Comparison of ENCODE assay signal across 22 cellular contexts in the genomic region with DNA sequence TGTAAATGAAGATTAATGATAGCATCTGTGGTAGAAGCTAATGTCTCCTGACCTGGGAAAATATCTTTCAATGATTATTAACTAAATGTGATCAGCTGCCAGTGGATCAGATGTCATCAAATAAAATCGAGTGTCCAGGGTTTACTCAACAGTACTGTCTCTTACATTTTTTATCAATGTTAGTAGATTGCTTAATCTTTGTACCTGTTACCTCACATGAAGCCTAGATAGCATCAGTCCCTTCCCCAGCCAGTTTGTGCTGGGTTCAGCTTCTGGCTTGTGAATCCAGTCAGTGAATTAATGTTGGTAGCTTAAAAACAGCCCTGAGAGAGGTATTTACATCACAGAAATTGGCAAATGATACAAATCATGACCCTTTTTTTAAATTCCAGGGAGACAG.
DNase-seq lines count a peak whose midpoint lies in the region; ATAC-seq, FAIRE-seq and TF ChIP-seq lines count a peak whose summit lies in the region.
"Had no signal": no experiment of that assay in that cellular context is flagged by ENCODE, and none has a peak within 500 bp of the region (broad histone marks: within the 10 kb centered on the region; RNA-seq: fewer than 3 reads in every experiment).

No MANE protein-coding gene starts in this region.

- intact Hi-C loops in HepG2 (cut with micrococcal nuclease; ENCODE audit: unreplicated experiment) = no loop called here
- intact Hi-C loops in psoas muscle (cut with DNase I) = loop anchor here in 1 of 2 donors (2.0 to 5.0 kb wide), 2 partner anchors 17 to 40 kb away; no protein-coding TSS in a partner anchor

- H3K4me1 ChIP-seq in liver (ENCODE audit: control insufficient read depth in 4 of 4, insufficient read depth in 4 of 4, low read length in 3 of 4) (peaks cover 15 to 69% (median 58%) of the 10 kb centered on the region in 4 donors), HepG2 (ENCODE audit: insufficient read depth, low read length) (no peaks in the 10 kb centered on the region), psoas muscle (peaks cover 23% of the 10 kb centered on the region), MM.1S (ENCODE audit: low read length) (no peaks in the 10 kb centered on the region)
- H3K4me1 ChIP-seq: BE2C, BLaER1 had no signal

- no peak overlapping the region for H3K4me3 ChIP-seq in liver (ENCODE audit: low read depth in 1 of 3, low read length in 3 of 3)
- H3K4me3 ChIP-seq in HepG2 (replicated peaks in 1 of 3; ENCODE audit: insufficient read depth in 1 of 3, low read depth in 2 of 3, low read length in 3 of 3) = no peak overlapping the region
- no peak overlapping the region for H3K4me3 ChIP-seq in psoas muscle
- no peak overlapping the region for H3K4me3 ChIP-seq in MM.1S (ENCODE audit: low read length)
- H3K4me3 ChIP-seq: BLaER1 had no signal

- WGBS in liver = 16% methylated on average over 1 of the region's 1 CpG
- WGBS in HepG2 (ENCODE audit: low lambda C conversion rate) = 4% methylated on average over 1 of the region's 1 CpG
- WGBS in psoas muscle, 3 donors = 28 to 71% (median 33%) methylated on average over 1 of the region's 1 CpG

- BruUV-seq in HepG2 (replicated peaks; lab: Mats Ljungman, UMichigan) = no TSS peak

- peak overlapping the region in 1 of 2 donors; percentile 6 for H3K9ac ChIP-seq in liver (ENCODE audit: low read depth in 1 of 2, low read length in 2 of 2)
- H3K9ac ChIP-seq in HepG2 (ENCODE audit: insufficient read depth, low read depth, low read length) = no peak overlapping the region
- H3K9ac ChIP-seq in MM.1S (ENCODE audit: low read length) = no peak overlapping the region
- H3K9ac ChIP-seq: BLaER1 had no signal

- H3K79me2 ChIP-seq in HepG2 (ENCODE audit: insufficient read depth, low read length) (no peaks in the 10 kb centered on the region), MM.1S (ENCODE audit: low read length) (no peaks in the 10 kb centered on the region)

- TF ChIP-seq RAD21 in liver (IDR thresholded peaks at IDR 0.05) (peak; percentile 57 to 70), HepG2 (CRISPR knock-in tag; IDR thresholded peaks at IDR 0.05) (no peak)

- TF ChIP-seq CTCF in liver (IDR thresholded peaks at IDR 0.05; ENCODE audit: low read depth, low read length, missing input control) (no peak), HepG2 (CRISPR knock-in tag; IDR thresholded peaks at IDR 0.05) (no peak), psoas muscle (IDR thresholded peaks at IDR 0.05) (no peak), MM.1S (IDR thresholded peaks at IDR 0.05; ENCODE audit: low read length) (no peak), osteocyte (IDR thresholded peaks at IDR 0.05) (no peak)

- no peaks in the 10 kb centered on the region for H3K27me3 ChIP-seq in liver (ENCODE audit: control insufficient read depth in 4 of 4, insufficient read depth in 4 of 4, low read length in 3 of 4)
- no peaks in the 10 kb centered on the region for H3K27me3 ChIP-seq in HepG2 (ENCODE audit: control insufficient read depth in 1 of 2, insufficient read depth in 2 of 2, low read length in 2 of 2)
- no peaks in the 10 kb centered on the region for H3K27me3 ChIP-seq in psoas muscle (ENCODE audit: insufficient read depth in 3 of 3, low read length in 2 of 3)
- no peaks in the 10 kb centered on the region for H3K27me3 ChIP-seq in MM.1S (replicated peaks; ENCODE audit: insufficient read depth, low read length)
- H3K27me3 ChIP-seq: BE2C, BLaER1 had no signal

- no peak for TF ChIP-seq POLR2A in HepG2 (IDR thresholded peaks at IDR 0.05; ENCODE audit: insufficient read depth in 1 of 2, low read depth in 2 of 2, low read length in 2 of 2)

- no peaks in the 10 kb centered on the region for H3F3A ChIP-seq in MM.1S (ENCODE audit: insufficient read depth, low read length)

- H3K27ac ChIP-seq in liver (ENCODE audit: low read depth in 1 of 2, low read length in 2 of 2) (peak overlapping the region; percentile 49 to 90), HepG2 (ENCODE audit: extremely low read length, insufficient read depth, low read length) (no peak overlapping the region), psoas muscle (peak overlapping the region; percentile 24), MM.1S (ENCODE audit: low read length) (no peak overlapping the region)
- H3K27ac ChIP-seq: BLaER1 had no signal

- H3K36me3 ChIP-seq in liver (ENCODE audit: control insufficient read depth in 4 of 4, insufficient read depth in 3 of 4, low read depth in 1 of 4, low read length in 3 of 4) (no peaks in the 10 kb centered on the region), HepG2 (replicated peaks in 1 of 2; ENCODE audit: control insufficient read depth in 1 of 2, insufficient read depth in 2 of 2, low read length in 2 of 2) (no peaks in the 10 kb centered on the region), psoas muscle (ENCODE audit: insufficient read depth in 1 of 2, low read depth in 1 of 2) (no peaks in the 10 kb centered on the region), MM.1S (replicated peaks; ENCODE audit: insufficient read depth, low read length) (no peaks in the 10 kb centered on the region)
- H3K36me3 ChIP-seq: BE2C, BLaER1 had no signal

- H2AFZ ChIP-seq in HepG2 (ENCODE audit: low read length) (no peak overlapping the region), MM.1S (ENCODE audit: low read length) (no peak overlapping the region)

- no peaks in the 10 kb centered on the region for H4K20me1 ChIP-seq in HepG2 (ENCODE audit: insufficient read depth, low read length)
- H4K20me1 ChIP-seq in MM.1S (ENCODE audit: insufficient read depth, low read length) = no peaks in the 10 kb centered on the region
- H4K20me1 ChIP-seq: BLaER1 had no signal

- POLR2A ChIA-PET in HepG2 (lab: Yijun Ruan, JAX) = no interaction called here

- H3K9me3 Mint-ChIP-seq in stimulated activated naive B cell treated with anti-CD40 and anti-IgM and Interleukin-4, amounts not matched to agents 10 μg/mL and 1 μg/mL and 100 μg/mL, for 72 hours = no peaks in the 10 kb centered on the region
- H3K9me3 Mint-ChIP-seq in osteocyte (ENCODE audit: unreplicated experiment) = no peaks in the 10 kb centered on the region
- H3K9me3 Mint-ChIP-seq: CD14-positive monocyte; CD4-positive, alpha-beta memory T cell; CD8-positive, alpha-beta memory T cell had no signal

- H3K4me3 Mint-ChIP-seq in stimulated activated naive B cell treated with anti-CD40 and anti-IgM and Interleukin-4, amounts not matched to agents 10 μg/mL and 1 μg/mL and 100 μg/mL, for 72 hours = no peak overlapping the region
- H3K4me3 Mint-ChIP-seq in osteocyte (ENCODE audit: unreplicated experiment) = no peak overlapping the region
- H3K4me3 Mint-ChIP-seq: CD14-positive monocyte; CD4-positive, alpha-beta memory T cell; CD4-positive, CD25-positive, alpha-beta regulatory T cell; CD8-positive, alpha-beta memory T cell had no signal

- no peaks in the 10 kb centered on the region for H3K9me2 ChIP-seq in MM.1S (replicated peaks; ENCODE audit: insufficient read depth, low read length)

- TF ChIP-seq EP300 in HepG2 (IDR thresholded peaks at IDR 0.05; ENCODE audit: low read depth in 2 of 2, low read length in 2 of 2) (no peak), HepG2 (CRISPR knock-in tag; IDR thresholded peaks at IDR 0.05; ENCODE audit: borderline replicate concordance) (no peak)

- no peak overlapping the region for H3K27ac Mint-ChIP-seq in stimulated activated naive B cell treated with anti-CD40 and anti-IgM and Interleukin-4, amounts not matched to agents 10 μg/mL and 1 μg/mL and 100 μg/mL, for 72 hours
- H3K27ac Mint-ChIP-seq in osteocyte (ENCODE audit: unreplicated experiment) = no peak overlapping the region
- H3K27ac Mint-ChIP-seq: CD14-positive monocyte; CD4-positive, alpha-beta memory T cell; CD4-positive, CD25-positive, alpha-beta regulatory T cell; CD8-positive, alpha-beta memory T cell had no signal

- no peak overlapping the region for H3K4me2 ChIP-seq in HepG2 (ENCODE audit: low read depth, low read length)
- H3K4me2 ChIP-seq in MM.1S (ENCODE audit: low read depth, low read length) = no peak overlapping the region
- H3K4me2 ChIP-seq: BLaER1 had no signal

- CTCF ChIA-PET in HepG2 (lab: Yijun Ruan, JAX; ENCODE audit: low intra/inter-chr PET ratio, low total read pairs) = no interaction called here

- FAIRE-seq in HepG2 (lab: Jason Lieb, UNC) = no peak
- FAIRE-seq: G401.6, GM12891, GM19239 had no signal

- H3K36me3 Mint-ChIP-seq in stimulated activated naive B cell treated with anti-CD40 and anti-IgM and Interleukin-4, amounts not matched to agents 10 μg/mL and 1 μg/mL and 100 μg/mL, for 72 hours = no peaks in the 10 kb centered on the region
- H3K36me3 Mint-ChIP-seq in osteocyte (ENCODE audit: unreplicated experiment) = no peaks in the 10 kb centered on the region
- H3K36me3 Mint-ChIP-seq: CD14-positive monocyte; CD4-positive, alpha-beta memory T cell; CD4-positive, CD25-positive, alpha-beta regulatory T cell; CD8-positive, alpha-beta memory T cell had no signal

- in situ Hi-C loops in HepG2 (cut with HindIII; ENCODE audit: extremely low pct_ligation_motif_present, low pct_unique_long_range_greater_than_20kb) = no loop called here

- ATAC-seq in HepG2 = no peak
- peak; percentile 65 for ATAC-seq in left lobe of liver
- no peak for ATAC-seq in psoas muscle
- ATAC-seq in stimulated activated naive B cell treated with anti-CD40 and anti-IgM and Interleukin-4, amounts not matched to agents 10 μg/mL and 1 μg/mL and 100 μg/mL, for 72 hours (replicated peaks) = no peak

- no peak for DNase-seq in HepG2 (ENCODE audit: low spot score)
- peak; percentile 73 for DNase-seq in left lobe of liver (ENCODE audit: low spot score)
- DNase-seq in psoas muscle = no peak
- DNase-seq in stimulated activated naive B cell treated with anti-CD40 and anti-IgM and Interleukin-4, amounts not matched to agents 10 μg/mL and 1 μg/mL and 100 μg/mL, for 72 hours = no peak
- no peak for DNase-seq in MM.1S
- no peak for DNase-seq in osteocyte (ENCODE audit: extremely low spot score, unreplicated experiment)
- DNase-seq: 8988T; ACHN; BE2C; C1 segment of cervical spinal cord; CD4-positive, alpha-beta memory T cell; CD4-positive, CD25-positive, alpha-beta regulatory T cell; CD8-positive, alpha-beta memory T cell; COR-L47; DMS79 treated with DMSO at 0.1 percent for 48 hours; GF-D8 had no signal

- no peaks in the 10 kb centered on the region for H3K4me1 Mint-ChIP-seq in stimulated activated naive B cell treated with anti-CD40 and anti-IgM and Interleukin-4, amounts not matched to agents 10 μg/mL and 1 μg/mL and 100 μg/mL, for 72 hours
- H3K4me1 Mint-ChIP-seq in osteocyte (ENCODE audit: unreplicated experiment) = no peaks in the 10 kb centered on the region
- H3K4me1 Mint-ChIP-seq: CD14-positive monocyte; CD4-positive, alpha-beta memory T cell; CD4-positive, CD25-positive, alpha-beta regulatory T cell; CD8-positive, alpha-beta memory T cell had no signal

- peaks cover 6 to 12% of the 10 kb centered on the region in 2 donors for H3K27me3 Mint-ChIP-seq in stimulated activated naive B cell treated with anti-CD40 and anti-IgM and Interleukin-4, amounts not matched to agents 10 μg/mL and 1 μg/mL and 100 μg/mL, for 72 hours
- peaks cover 2% of the 10 kb centered on the region for H3K27me3 Mint-ChIP-seq in osteocyte (ENCODE audit: unreplicated experiment)
- H3K27me3 Mint-ChIP-seq: CD4-positive, CD25-positive, alpha-beta regulatory T cell had no signal

- H3K9me3 ChIP-seq in liver (ENCODE audit: control insufficient read depth in 4 of 4, low read length in 3 of 4) = no peaks in the 10 kb centered on the region
- H3K9me3 ChIP-seq in HepG2 (ENCODE audit: low read length) = no peaks in the 10 kb centered on the region
- H3K9me3 ChIP-seq in psoas muscle = no peaks in the 10 kb centered on the region
- H3K9me3 ChIP-seq in MM.1S (replicated peaks; ENCODE audit: insufficient read depth, low read length) = no peaks in the 10 kb centered on the region
- H3K9me3 ChIP-seq: BE2C, BLaER1 had no signal

Comparison
In these comparisons a context has a peak if more than half of its experiments do, and no peak if none do; other contexts are left out.
1. H3K27ac ChIP-seq: peak in liver (2 of 2) and psoas muscle (single experiment); none in HepG2 (single experiment) and MM.1S (single experiment).